Comparison of ENCODE assay signal across 11 cellular contexts in the genomic region with DNA sequence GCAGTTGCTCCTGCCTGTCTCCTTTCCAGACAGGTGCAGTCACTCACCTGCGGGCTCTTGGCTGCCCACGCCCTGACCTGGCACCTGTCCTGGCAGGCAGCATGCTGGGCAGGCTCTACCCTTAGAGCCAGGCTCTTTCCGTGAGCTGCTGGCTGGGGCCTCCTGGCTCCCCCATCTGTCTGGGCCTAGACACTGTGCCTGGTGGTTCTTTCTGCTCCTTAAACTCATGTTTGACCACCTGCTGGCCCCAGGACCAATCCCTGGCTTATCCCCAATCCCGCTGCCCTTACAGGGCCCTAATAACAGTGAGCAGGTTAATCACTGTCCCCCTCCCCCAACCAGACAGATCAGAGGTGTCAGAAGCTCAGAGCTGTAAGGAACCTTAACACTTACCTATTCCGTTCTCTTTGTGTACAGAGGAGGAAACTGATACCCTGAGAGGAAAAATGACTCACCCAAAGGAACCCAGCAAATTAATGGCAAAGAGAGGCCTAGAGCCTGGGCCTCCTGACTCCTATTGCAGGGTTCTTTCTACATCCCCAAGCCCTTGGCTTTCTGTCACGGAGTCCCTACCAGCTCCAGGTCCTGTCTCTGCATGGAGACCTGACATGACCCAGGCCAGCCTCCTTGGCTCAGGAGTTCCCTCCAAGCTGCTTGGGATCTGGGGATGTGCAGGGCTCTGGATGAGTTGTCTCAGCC. TPM values are rescaled to one million over a fixed set of nuclear protein-coding genes. Genes with fewer than 3 reads are reported as not detected.
DNase-seq lines count a peak whose midpoint lies in the region; ATAC-seq and TF ChIP-seq lines count a peak whose summit lies in the region.
"Had no signal": no experiment of that assay in that cellular context is flagged by ENCODE, and none has a peak within 500 bp of the region (broad histone marks: within the 10 kb centered on the region; RNA-seq: fewer than 3 reads in every experiment).

No MANE protein-coding gene starts in this region.

- H3F3A ChIP-seq in SU-DHL-6 (ENCODE audit: insufficient read depth) = peaks cover 32% of the 10 kb centered on the region

- POLR2A ChIA-PET in HEK293 (lab: Yijun Ruan, JAX) = interaction anchor here (2.3 kb wide), 1 partner anchor 73 kb away, joined by 12 read pairs; a partner anchor contains a TSS

- no peaks in the 10 kb centered on the region for H4K20me1 ChIP-seq in SU-DHL-6 (ENCODE audit: low read depth, low read length)

- CTCF ChIA-PET in HEK293 (lab: Yijun Ruan, JAX) = interaction anchor here (0.7 to 5.5 kb wide), 7 partner anchors 14 to 266 kb away, joined by 3 to 38 read pairs (median 5); no protein-coding TSS in a partner anchor

- H3K36me3 ChIP-seq in HEK293 (ENCODE audit: control insufficient read depth in 2 of 2, insufficient read depth in 1 of 2, low read length in 2 of 2) (no peaks in the 10 kb centered on the region), SU-DHL-6 (ENCODE audit: low read length) (no peaks in the 10 kb centered on the region)

- H3K9me2 ChIP-seq in SU-DHL-6 (replicated peaks; ENCODE audit: insufficient read depth, low read length) = no peaks in the 10 kb centered on the region

- DNase-seq in CD1c-positive myeloid dendritic cell (ENCODE audit: extremely low spot score) (peak; percentile 30), NCI-H187 treated with DMSO at 0.1 percent for 48 hours (lab: John Stamatoyannopoulos, UW) (no peak), putamen (ENCODE audit: low spot score) (no peak)
- DNase-seq: foreskin melanocyte, SHP77 had no signal

- H3K27me3 ChIP-seq in SU-DHL-6 (ENCODE audit: low read length) = no peaks in the 10 kb centered on the region

- H3K9me3 ChIP-seq in HEK293 (ENCODE audit: control insufficient read depth, insufficient read depth, low read depth, low read length) (no peaks in the 10 kb centered on the region), SU-DHL-6 (ENCODE audit: insufficient read depth, low read length) (no peaks in the 10 kb centered on the region)

- no peaks in the 10 kb centered on the region; the same call in 1 of the 2 replicates for H3K4me1 ChIP-seq in HEK293 (ENCODE audit: control insufficient read depth, insufficient read depth, low read length)

- H3K27ac ChIP-seq in HEK293 (ENCODE audit: extremely low read depth, low read depth, low read length) (0 out of 2 replicates have a peak overlapping the region, but pooled peaks have one; percentile 6), SU-DHL-6 (ENCODE audit: low read depth, low read length) (peak overlapping the region; percentile 76)

- peak overlapping the region; percentile 65 for H3K4me2 ChIP-seq in SU-DHL-6 (ENCODE audit: low read depth, low read length, poor library complexity, severe bottlenecking)

- no peak overlapping the region for H3K9ac ChIP-seq in SU-DHL-6 (ENCODE audit: low read length)

- H3K4me3 ChIP-seq in HEK293 (ENCODE audit: low read depth, low read length) (no peak overlapping the region), SU-DHL-6 (ENCODE audit: insufficient read depth, low read length, poor library complexity, severe bottlenecking) (no peak overlapping the region)

- no peaks in the 10 kb centered on the region for H3K79me2 ChIP-seq in SU-DHL-6 (ENCODE audit: insufficient read depth, low read length)

- ATAC-seq in esophagus mucosa (peak; percentile 69), HG03439 (IDR thresholded peaks at IDR 0.05; ENCODE audit: unreplicated experiment) (no peak), GM19351 (IDR thresholded peaks at IDR 0.05; ENCODE audit: unreplicated experiment) (no peak)

- TF ChIP-seq CTCF in HEK293 (tag by site-specific recombination; IDR thresholded peaks at IDR 0.05) = no peak
- no peak for TF ChIP-seq CTCF in SU-DHL-6 (IDR thresholded peaks at IDR 0.05; ENCODE audit: insufficient read depth, low read length, poor library complexity, severe bottlenecking)

- no peak overlapping the region for H2AFZ ChIP-seq in SU-DHL-6 (ENCODE audit: low read depth, low read length, severe bottlenecking)

TF ChIP-seq in HEK293, 187 proteins besides CTCF, POLR2A, EP300 and RAD21:
- TF ChIP-seq ZNF600 (tag by site-specific recombination; IDR thresholded peaks at IDR 0.05) (peak; percentile 48), ZNF776 (tag by site-specific recombination; IDR thresholded peaks at IDR 0.05; ENCODE audit: borderline replicate concordance) (no peak), ZNF335 (tag by site-specific recombination; conservative IDR thresholded peaks at IDR 0.05) (peak; percentile 44; the same call in 1 of the 2 replicates), ZNF132 (tag by site-specific recombination; IDR thresholded peaks at IDR 0.05; ENCODE audit: borderline replicate concordance) (no peak), ZNF433 (tag by site-specific recombination; IDR thresholded peaks at IDR 0.05; ENCODE audit: low read depth) (no peak), ZNF530 (tag by site-specific recombination; IDR thresholded peaks at IDR 0.05; ENCODE audit: low read depth) (no peak), SP7 (tag by site-specific recombination; IDR thresholded peaks at IDR 0.05) (0 out of 2 replicates have a peak, but pooled peaks have one; percentile 12), ZNF548 (tag by site-specific recombination; IDR thresholded peaks at IDR 0.05) (no peak), ZNF660 (tag by site-specific recombination; IDR thresholded peaks at IDR 0.05) (no peak), ZNF777 (tag by site-specific recombination; IDR thresholded peaks at IDR 0.05; ENCODE audit: borderline replicate concordance) (no peak), ZEB2 (tag by site-specific recombination; IDR thresholded peaks at IDR 0.05) (0 out of 2 replicates have a peak, but pooled peaks have one; percentile 40), ZBTB20 (tag by site-specific recombination; IDR thresholded peaks at IDR 0.05) (peak; percentile 50; the same call in 1 of the 2 replicates), ZNF544 (tag by site-specific recombination; IDR thresholded peaks at IDR 0.05) (no peak), ZFP3 (tag by site-specific recombination; IDR thresholded peaks at IDR 0.05; ENCODE audit: low read depth) (no peak), ZBTB17 (tag by site-specific recombination; IDR thresholded peaks at IDR 0.05) (peak; percentile 20; the same call in 1 of the 2 replicates), ZNF558 (tag by site-specific recombination; IDR thresholded peaks at IDR 0.05) (no peak), MYNN (tag by site-specific recombination; IDR thresholded peaks at IDR 0.05; ENCODE audit: borderline replicate concordance) (no peak), ZXDB (tag by site-specific recombination; IDR thresholded peaks at IDR 0.05) (no peak)
- TF ChIP-seq, protein P1, sequence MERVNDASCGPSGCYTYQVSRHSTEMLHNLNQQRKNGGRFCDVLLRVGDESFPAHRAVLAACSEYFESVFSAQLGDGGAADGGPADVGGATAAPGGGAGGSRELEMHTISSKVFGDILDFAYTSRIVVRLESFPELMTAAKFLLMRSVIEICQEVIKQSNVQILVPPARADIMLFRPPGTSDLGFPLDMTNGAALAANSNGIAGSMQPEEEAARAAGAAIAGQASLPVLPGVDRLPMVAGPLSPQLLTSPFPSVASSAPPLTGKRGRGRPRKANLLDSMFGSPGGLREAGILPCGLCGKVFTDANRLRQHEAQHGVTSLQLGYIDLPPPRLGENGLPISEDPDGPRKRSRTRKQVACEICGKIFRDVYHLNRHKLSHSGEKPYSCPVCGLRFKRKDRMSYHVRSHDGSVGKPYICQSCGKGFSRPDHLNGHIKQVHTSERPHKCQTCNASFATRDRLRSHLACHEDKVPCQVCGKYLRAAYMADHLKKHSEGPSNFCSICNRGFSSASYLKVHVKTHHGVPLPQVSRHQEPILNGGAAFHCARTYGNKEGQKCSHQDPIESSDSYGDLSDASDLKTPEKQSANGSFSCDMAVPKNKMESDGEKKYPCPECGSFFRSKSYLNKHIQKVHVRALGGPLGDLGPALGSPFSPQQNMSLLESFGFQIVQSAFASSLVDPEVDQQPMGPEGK (tag by site-specific recombination; IDR thresholded peaks at IDR 0.05) = 0 out of 2 replicates have a peak, but pooled peaks have one; percentile 12
- TF ChIP-seq, protein P2, sequence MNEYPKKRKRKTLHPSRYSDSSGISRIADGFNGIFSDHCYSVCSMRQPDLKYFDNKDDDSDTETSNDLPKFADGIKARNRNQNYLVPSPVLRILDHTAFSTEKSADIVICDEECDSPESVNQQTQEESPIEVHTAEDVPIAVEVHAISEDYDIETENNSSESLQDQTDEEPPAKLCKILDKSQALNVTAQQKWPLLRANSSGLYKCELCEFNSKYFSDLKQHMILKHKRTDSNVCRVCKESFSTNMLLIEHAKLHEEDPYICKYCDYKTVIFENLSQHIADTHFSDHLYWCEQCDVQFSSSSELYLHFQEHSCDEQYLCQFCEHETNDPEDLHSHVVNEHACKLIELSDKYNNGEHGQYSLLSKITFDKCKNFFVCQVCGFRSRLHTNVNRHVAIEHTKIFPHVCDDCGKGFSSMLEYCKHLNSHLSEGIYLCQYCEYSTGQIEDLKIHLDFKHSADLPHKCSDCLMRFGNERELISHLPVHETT (tag by site-specific recombination; IDR thresholded peaks at IDR 0.05) = no peak
- TF ChIP-seq, protein P3, sequence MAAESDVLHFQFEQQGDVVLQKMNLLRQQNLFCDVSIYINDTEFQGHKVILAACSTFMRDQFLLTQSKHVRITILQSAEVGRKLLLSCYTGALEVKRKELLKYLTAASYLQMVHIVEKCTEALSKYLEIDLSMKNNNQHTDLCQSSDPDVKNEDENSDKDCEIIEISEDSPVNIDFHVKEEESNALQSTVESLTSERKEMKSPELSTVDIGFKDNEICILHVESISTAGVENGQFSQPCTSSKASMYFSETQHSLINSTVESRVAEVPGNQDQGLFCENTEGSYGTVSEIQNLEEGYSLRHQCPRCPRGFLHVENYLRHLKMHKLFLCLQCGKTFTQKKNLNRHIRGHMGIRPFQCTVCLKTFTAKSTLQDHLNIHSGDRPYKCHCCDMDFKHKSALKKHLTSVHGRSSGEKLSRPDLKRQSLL (tag by site-specific recombination; IDR thresholded peaks at IDR 0.05) = 0 out of 2 replicates have a peak, but pooled peaks have one; percentile 30

RNA-seq across cellular contexts. Expression of a gene that starts 54.7 kb away (rescaled TPM):
- 0.36 TPM for total RNA-seq in esophagus mucosa
- total RNA-seq: HT-29 had no signal
